ENCODE assay signal across 34 cellular contexts in genomic region chr9:98361645-98362044, GRCh38.
"Had no signal": no experiment of that assay in that cellular context is flagged by ENCODE, and none has a peak within 500 bp of the region (broad histone marks: within the 10 kb centered on the region; RNA-seq: fewer than 3 reads in every experiment).

No MANE protein-coding gene starts in this region.

- H3K4me3 ChIP-seq: adrenal gland, breast epithelium, cardiac muscle cell, coronary artery, dorsolateral prefrontal cortex, heart left ventricle had no signal

- H3K4me1 ChIP-seq: adrenal gland, breast epithelium, heart left ventricle had no signal

- H3K27ac ChIP-seq: adrenal gland, breast epithelium, cardiac muscle cell, coronary artery, dorsolateral prefrontal cortex, heart left ventricle had no signal

- H3K36me3 ChIP-seq: adrenal gland, breast epithelium, cardiac muscle cell, heart left ventricle had no signal

- FAIRE-seq: frontal cortex had no signal

- ATAC-seq: activated CD4-positive, alpha-beta T cell treated with anti-CD3 and anti-CD28 coated beads for 36 hours; activated CD8-positive, alpha-beta memory T cell treated with anti-CD3 and anti-CD28 coated beads, Interleukin-2, amount 10 ng/mL, durations not matched to agents 7 days and 5 days; activated CD8-positive, alpha-beta T cell treated with anti-CD3 and anti-CD28 coated beads, Interleukin-2, amount 10 ng/mL, durations not matched to agents 7 days and 5 days; activated naive CD8-positive, alpha-beta T cell treated with anti-CD3 and anti-CD28 coated beads, Interleukin-2, amount 50 U/mL, for 24 hours; esophagus mucosa; heart left ventricle had no signal

- H3K27me3 Mint-ChIP-seq: activated CD4-positive, alpha-beta T cell treated with anti-CD3 and anti-CD28 coated beads, Interleukin-2, amount 10 ng/mL, durations not matched to agents 24 days and 14 days had no signal

- DNase-seq: activated CD4-positive, alpha-beta memory T cell treated with anti-CD3 and anti-CD28 coated beads for 36 hours; activated CD4-positive, alpha-beta T cell treated with anti-CD3 and anti-CD28 coated beads for 36 hours; activated CD4-positive, alpha-beta T cell treated with anti-CD3 and anti-CD28 coated beads, Interleukin-2, amount 10 ng/mL, durations not matched to agents 24 days and 14 days; activated CD4-positive, CD25-positive, alpha-beta regulatory T cell; activated CD4-positive, CD25-positive, alpha-beta regulatory T cell treated with anti-CD3 and anti-CD28 coated beads, Interleukin-2, amount 50 U/mL, for 72 hours; activated CD8-positive, alpha-beta memory T cell treated with anti-CD3 and anti-CD28 coated beads, Interleukin-2, amount 10 ng/mL, durations not matched to agents 7 days and 5 days; activated CD8-positive, alpha-beta memory T cell treated with anti-CD3 and anti-CD28 coated beads, Interleukin-2, amount 50 U/mL, for 4 hours; activated CD8-positive, alpha-beta T cell treated with anti-CD3 and anti-CD28 coated beads, Interleukin-2, amount 10 ng/mL, durations not matched to agents 7 days and 5 days; activated effector memory CD4-positive, alpha-beta T cell treated with anti-CD3 and anti-CD28 coated beads, Interleukin-2, amount 50 U/mL, for 16 hours; activated naive CD4-positive, alpha-beta T cell treated with anti-CD3 and anti-CD28 coated beads for 36 hours; activated naive CD8-positive, alpha-beta T cell treated with anti-CD3 and anti-CD28 coated beads for 36 hours; activated naive CD8-positive, alpha-beta T cell treated with anti-CD3 and anti-CD28 coated beads, Interleukin-2, amount 50 U/mL, for 24 hours; activated T-cell treated with anti-CD3 and anti-CD28 coated beads, Interleukin-2, amount 50 U/mL, for 1 hour; activated T-cell treated with anti-CD3 and anti-CD28 coated beads, Interleukin-2, amount 50 U/mL, for 48 hours; adrenal gland; amygdala; aorta; dorsolateral prefrontal cortex; effector memory CD4-positive, alpha-beta T cell; endodermal cell; foreskin fibroblast; heart left ventricle; T-helper 2 cell had no signal

- H3K4me1 Mint-ChIP-seq: activated CD4-positive, alpha-beta T cell treated with anti-CD3 and anti-CD28 coated beads for 36 hours; activated CD4-positive, alpha-beta T cell treated with anti-CD3 and anti-CD28 coated beads, Interleukin-2, amount 10 ng/mL, durations not matched to agents 24 days and 14 days; activated CD8-positive, alpha-beta memory T cell treated with anti-CD3 and anti-CD28 coated beads, Interleukin-2, amount 10 ng/mL, durations not matched to agents 7 days and 5 days; activated naive CD4-positive, alpha-beta T cell treated with anti-CD3 and anti-CD28 coated beads, Interleukin-2, amount 50 U/mL, for 24 hours; activated naive CD8-positive, alpha-beta T cell treated with anti-CD3 and anti-CD28 coated beads, Interleukin-2, amount 50 U/mL, for 24 hours; brain; central memory CD8-positive, alpha-beta T cell had no signal

- H3K27me3 ChIP-seq: adrenal gland, breast epithelium, cardiac muscle cell, dorsolateral prefrontal cortex had no signal

- H3K4me3 Mint-ChIP-seq: activated CD4-positive, alpha-beta memory T cell treated with anti-CD3 and anti-CD28 coated beads for 36 hours; activated CD4-positive, alpha-beta T cell treated with anti-CD3 and anti-CD28 coated beads for 36 hours; activated CD4-positive, alpha-beta T cell treated with anti-CD3 and anti-CD28 coated beads, Interleukin-2, amount 10 ng/mL, durations not matched to agents 24 days and 14 days; activated CD8-positive, alpha-beta memory T cell treated with anti-CD3 and anti-CD28 coated beads, Interleukin-2, amount 10 ng/mL, durations not matched to agents 7 days and 5 days; activated CD8-positive, alpha-beta T cell treated with anti-CD3 and anti-CD28 coated beads, Interleukin-2, amount 10 ng/mL, durations not matched to agents 7 days and 5 days; activated naive CD4-positive, alpha-beta T cell treated with anti-CD3 and anti-CD28 coated beads for 36 hours; activated naive CD4-positive, alpha-beta T cell treated with anti-CD3 and anti-CD28 coated beads, Interleukin-2, amount 50 U/mL, for 24 hours; activated naive CD8-positive, alpha-beta T cell treated with anti-CD3 and anti-CD28 coated beads for 36 hours; activated naive CD8-positive, alpha-beta T cell treated with anti-CD3 and anti-CD28 coated beads, Interleukin-2, amount 50 U/mL, for 24 hours; activated T-helper 1 cell treated with anti-CD3 and anti-CD28 coated beads, Interleukin-12 subunit alpha, Interleukin-12 subunit beta, Interleukin-2, Interleukin-4 antibody, amounts not matched to agents 30 ng/mL and 10 ng/mL and 1 ng/mL, durations not matched to agents 14 hours and 24 hours and 36 hours; brain; central memory CD8-positive, alpha-beta T cell; dendritic cell treated with granulocyte-macrophage colony-stimulating factor and Interleukin-4, amounts not matched to agents 40 ng/mL and 50 ng/mL, for 4 days; endodermal cell had no signal

- H3K27ac Mint-ChIP-seq: activated CD4-positive, alpha-beta memory T cell treated with anti-CD3 and anti-CD28 coated beads for 36 hours; activated CD4-positive, alpha-beta T cell treated with anti-CD3 and anti-CD28 coated beads for 36 hours; activated CD4-positive, alpha-beta T cell treated with anti-CD3 and anti-CD28 coated beads, Interleukin-2, amount 10 ng/mL, durations not matched to agents 24 days and 14 days; activated CD8-positive, alpha-beta memory T cell treated with anti-CD3 and anti-CD28 coated beads, Interleukin-2, amount 10 ng/mL, durations not matched to agents 7 days and 5 days; activated CD8-positive, alpha-beta T cell treated with anti-CD3 and anti-CD28 coated beads, Interleukin-2, amount 10 ng/mL, durations not matched to agents 7 days and 5 days; activated naive CD4-positive, alpha-beta T cell treated with anti-CD3 and anti-CD28 coated beads for 36 hours; activated naive CD4-positive, alpha-beta T cell treated with anti-CD3 and anti-CD28 coated beads, Interleukin-2, amount 50 U/mL, for 24 hours; activated naive CD8-positive, alpha-beta T cell treated with anti-CD3 and anti-CD28 coated beads for 36 hours; activated naive CD8-positive, alpha-beta T cell treated with anti-CD3 and anti-CD28 coated beads, Interleukin-2, amount 50 U/mL, for 24 hours; activated T-helper 1 cell treated with anti-CD3 and anti-CD28 coated beads, Interleukin-12 subunit alpha, Interleukin-12 subunit beta, Interleukin-2, Interleukin-4 antibody, amounts not matched to agents 30 ng/mL and 10 ng/mL and 1 ng/mL, durations not matched to agents 14 hours and 24 hours and 36 hours; activated T-helper 2 cell treated with anti-CD3 and anti-CD28 coated beads, Interferon-gamma antibody, Interleukin-2, Interleukin-4, amounts not matched to agents 10 μg/mL and 5 μg/mL and 100 μg/mL, durations not matched to agents 14 hours and 24 hours and 36 hours; brain; dendritic cell treated with granulocyte-macrophage colony-stimulating factor and Interleukin-4, amounts not matched to agents 40 ng/mL and 50 ng/mL, for 4 days; endodermal cell had no signal

- H3K9me3 ChIP-seq: adrenal gland had no signal
